ENCODE assay signal across 1 cellular context in genomic region chr1:80155371-80155770, GRCh38.
TF ChIP-seq lines count a peak whose summit lies in the region.

No MANE protein-coding gene starts in this region.

TF ChIP-seq in SK-N-SH treated with all-trans-retinoic acid at 6 μM for 48 hours, 23 proteins besides CTCF, POLR2A, EP300 and RAD21 (continued from another document):
- TF ChIP-seq ESRRG (CRISPR knock-in tag; IDR thresholded peaks at IDR 0.05): no peak
- no peak for TF ChIP-seq ZNF70 (CRISPR knock-in tag; IDR thresholded peaks at IDR 0.05)
- TF ChIP-seq SNAI2 (CRISPR knock-in tag; IDR thresholded peaks at IDR 0.05): no peak
- TF ChIP-seq GLIS3 (CRISPR knock-in tag; IDR thresholded peaks at IDR 0.05): no peak
- TF ChIP-seq ISL1 (CRISPR knock-in tag; IDR thresholded peaks at IDR 0.05): no peak
- TF ChIP-seq ZFP3 (CRISPR knock-in tag; IDR thresholded peaks at IDR 0.05): no peak
- TF ChIP-seq, protein P1, sequence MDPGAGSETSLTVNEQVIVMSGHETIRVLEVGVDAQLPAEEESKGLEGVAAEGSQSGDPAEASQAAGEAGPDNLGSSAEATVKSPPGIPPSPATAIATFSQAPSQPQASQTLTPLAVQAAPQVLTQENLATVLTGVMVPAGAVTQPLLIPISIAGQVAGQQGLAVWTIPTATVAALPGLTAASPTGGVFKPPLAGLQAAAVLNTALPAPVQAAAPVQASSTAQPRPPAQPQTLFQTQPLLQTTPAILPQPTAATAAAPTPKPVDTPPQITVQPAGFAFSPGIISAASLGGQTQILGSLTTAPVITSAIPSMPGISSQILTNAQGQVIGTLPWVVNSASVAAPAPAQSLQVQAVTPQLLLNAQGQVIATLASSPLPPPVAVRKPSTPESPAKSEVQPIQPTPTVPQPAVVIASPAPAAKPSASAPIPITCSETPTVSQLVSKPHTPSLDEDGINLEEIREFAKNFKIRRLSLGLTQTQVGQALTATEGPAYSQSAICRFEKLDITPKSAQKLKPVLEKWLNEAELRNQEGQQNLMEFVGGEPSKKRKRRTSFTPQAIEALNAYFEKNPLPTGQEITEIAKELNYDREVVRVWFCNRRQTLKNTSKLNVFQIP (CRISPR knock-in tag; IDR thresholded peaks at IDR 0.05; ENCODE audit: borderline replicate concordance, low read depth): no peak
- TF ChIP-seq ZFP30 (CRISPR knock-in tag; IDR thresholded peaks at IDR 0.05): no peak
- TF ChIP-seq PPARA (CRISPR knock-in tag; IDR thresholded peaks at IDR 0.05; ENCODE audit: borderline replicate concordance): no peak
- TF ChIP-seq BACH2 (CRISPR knock-in tag; IDR thresholded peaks at IDR 0.05; ENCODE audit: borderline replicate concordance): no peak
TF ChIP-seq in SK-N-SH treated with all-trans-retinoic acid at 6 μM for 48 hours: peak in this region for 0.
